In the genomic region with DNA sequence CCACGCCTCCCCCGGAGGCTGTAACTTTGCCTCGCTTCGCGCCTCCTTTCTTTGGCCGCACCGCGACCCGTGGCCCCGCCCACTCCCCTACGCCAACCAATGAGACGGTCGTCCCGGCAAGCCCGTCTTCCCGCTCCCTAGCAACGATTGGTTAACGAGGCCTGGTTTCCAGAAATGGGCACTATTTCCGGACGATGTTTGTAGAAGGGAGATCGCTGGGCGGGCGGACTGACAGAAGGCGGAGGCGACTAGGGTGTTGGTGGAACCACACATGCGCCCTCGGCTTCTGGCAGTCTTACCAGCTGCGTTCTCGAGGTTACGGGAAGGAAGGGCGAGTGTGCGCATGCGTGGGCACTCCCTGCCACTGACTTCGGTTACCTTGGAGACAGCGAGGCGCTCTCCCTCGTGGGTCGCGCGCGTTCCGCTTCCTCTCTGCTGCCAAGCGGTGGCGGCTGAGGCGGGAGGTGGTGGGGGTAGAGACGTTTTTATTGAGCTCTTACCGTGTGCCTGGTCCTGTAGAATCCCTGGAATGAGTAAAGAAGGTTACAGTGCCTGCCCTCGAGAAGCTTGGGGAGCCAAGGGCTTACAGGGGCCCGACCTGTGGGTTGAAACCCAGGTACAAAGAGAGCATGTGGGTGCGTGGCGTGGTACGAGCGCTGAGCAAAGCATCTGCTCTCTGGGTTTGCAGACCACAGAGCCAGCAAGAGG, we compare ENCODE assay signal across 1 cellular context.
A peak's percentile ranks its signal among the peaks of the same experiment; 100 is the strongest.
TF ChIP-seq lines count a peak whose summit lies in the region.

No MANE protein-coding gene starts in this region.

TF ChIP-seq in HepG2, 621 proteins besides CTCF, POLR2A, EP300 and RAD21 (continued from another document and continues in another):
- TF ChIP-seq, protein P1, sequence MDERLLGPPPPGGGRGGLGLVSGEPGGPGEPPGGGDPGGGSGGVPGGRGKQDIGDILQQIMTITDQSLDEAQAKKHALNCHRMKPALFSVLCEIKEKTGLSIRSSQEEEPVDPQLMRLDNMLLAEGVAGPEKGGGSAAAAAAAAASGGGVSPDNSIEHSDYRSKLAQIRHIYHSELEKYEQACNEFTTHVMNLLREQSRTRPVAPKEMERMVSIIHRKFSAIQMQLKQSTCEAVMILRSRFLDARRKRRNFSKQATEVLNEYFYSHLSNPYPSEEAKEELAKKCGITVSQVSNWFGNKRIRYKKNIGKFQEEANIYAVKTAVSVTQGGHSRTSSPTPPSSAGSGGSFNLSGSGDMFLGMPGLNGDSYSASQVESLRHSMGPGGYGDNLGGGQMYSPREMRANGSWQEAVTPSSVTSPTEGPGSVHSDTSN (CRISPR knock-in tag; IDR thresholded peaks at IDR 0.05): peak; percentile 76
- TF ChIP-seq CEBPG (CRISPR knock-in tag; IDR thresholded peaks at IDR 0.05) (peak; percentile 51; the same call in 1 of the 2 replicates), NFE2 (CRISPR knock-in tag; IDR thresholded peaks at IDR 0.05) (no peak), ZNF136 (CRISPR knock-in tag; IDR thresholded peaks at IDR 0.05; ENCODE audit: low read depth) (no peak), ZNF3 (CRISPR knock-in tag; IDR thresholded peaks at IDR 0.05) (no peak), ARID2 (CRISPR knock-in tag; IDR thresholded peaks at IDR 0.05; ENCODE audit: borderline replicate concordance) (no peak), AHR (CRISPR knock-in tag; IDR thresholded peaks at IDR 0.05) (no peak), SIN3B (IDR thresholded peaks at IDR 0.05; ENCODE audit: low read length) (0 out of 2 replicates have a peak, but pooled peaks have one; percentile 10), ZNF784 (CRISPR knock-in tag; IDR thresholded peaks at IDR 0.05; ENCODE audit: borderline replicate concordance) (no peak), FLYWCH1 (CRISPR knock-in tag; IDR thresholded peaks at IDR 0.05) (no peak), SNAPC2 (CRISPR knock-in tag; IDR thresholded peaks at IDR 0.05) (no peak), ZNF737 (CRISPR knock-in tag; IDR thresholded peaks at IDR 0.05; ENCODE audit: borderline replicate concordance) (no peak), KLF6 (CRISPR knock-in tag; IDR thresholded peaks at IDR 0.05) (peak; percentile 21; the same call in 1 of the 2 replicates), SKI (IDR thresholded peaks at IDR 0.05; ENCODE audit: partially characterized antibody) (no peak), NR2F6 (IDR thresholded peaks at IDR 0.05) (no peak), NR2F6 (CRISPR knock-in tag; IDR thresholded peaks at IDR 0.05) (0 out of 2 replicates have a peak, but pooled peaks have one; percentile 8), CEBPB (IDR thresholded peaks at IDR 0.05; ENCODE audit: borderline replicate concordance, low read depth, low read length) (no peak), PRDM10 (CRISPR knock-in tag; IDR thresholded peaks at IDR 0.05; ENCODE audit: low read depth) (peak; percentile 48; the same call in 1 of the 2 replicates), TP53 (CRISPR knock-in tag; conservative IDR thresholded peaks at IDR 0.05) (no peak), ZNF17 (CRISPR knock-in tag; IDR thresholded peaks at IDR 0.05) (no peak), KAT2B (IDR thresholded peaks at IDR 0.05; ENCODE audit: borderline replicate concordance, low read depth, low read length) (no peak), IKZF1 (IDR thresholded peaks at IDR 0.05) (no peak), MNT (IDR thresholded peaks at IDR 0.05) (peak; percentile 89), IKZF4 (CRISPR knock-in tag; IDR thresholded peaks at IDR 0.05; ENCODE audit: borderline replicate concordance, low read depth, not compliant biosample characterization) (no peak), MIER2 (CRISPR knock-in tag; IDR thresholded peaks at IDR 0.05) (no peak), TRIM24 (CRISPR knock-in tag; IDR thresholded peaks at IDR 0.05) (no peak), ZNF549 (CRISPR knock-in tag; IDR thresholded peaks at IDR 0.05) (no peak), TEAD2 (CRISPR knock-in tag; IDR thresholded peaks at IDR 0.05) (no peak), ZNF501 (CRISPR knock-in tag; IDR thresholded peaks at IDR 0.05) (peak; percentile 89), TAF1 (CRISPR knock-in tag; IDR thresholded peaks at IDR 0.05) (no peak; the same call in 1 of the 2 replicates), PRDM15 (CRISPR knock-in tag; IDR thresholded peaks at IDR 0.05) (no peak), ZMYM2 (CRISPR knock-in tag; IDR thresholded peaks at IDR 0.05) (no peak), BCL6 (CRISPR knock-in tag; IDR thresholded peaks at IDR 0.05) (peak; percentile 29; the same call in 1 of the 2 replicates), SNAI1 (CRISPR knock-in tag; IDR thresholded peaks at IDR 0.05; ENCODE audit: borderline replicate concordance) (no peak), NPAS2 (CRISPR knock-in tag; IDR thresholded peaks at IDR 0.05; ENCODE audit: borderline replicate concordance) (no peak), MEF2D (CRISPR knock-in tag; IDR thresholded peaks at IDR 0.05) (peak; percentile 71; the same call in 1 of the 2 replicates), ZNF331 (CRISPR knock-in tag; IDR thresholded peaks at IDR 0.05) (peak; percentile 55)
- TF ChIP-seq, protein P2, sequence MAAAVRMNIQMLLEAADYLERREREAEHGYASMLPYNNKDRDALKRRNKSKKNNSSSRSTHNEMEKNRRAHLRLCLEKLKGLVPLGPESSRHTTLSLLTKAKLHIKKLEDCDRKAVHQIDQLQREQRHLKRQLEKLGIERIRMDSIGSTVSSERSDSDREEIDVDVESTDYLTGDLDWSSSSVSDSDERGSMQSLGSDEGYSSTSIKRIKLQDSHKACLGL (CRISPR knock-in tag; IDR thresholded peaks at IDR 0.05): peak; percentile 99; the same call in 1 of the 2 replicates
- TF ChIP-seq, protein P3, sequence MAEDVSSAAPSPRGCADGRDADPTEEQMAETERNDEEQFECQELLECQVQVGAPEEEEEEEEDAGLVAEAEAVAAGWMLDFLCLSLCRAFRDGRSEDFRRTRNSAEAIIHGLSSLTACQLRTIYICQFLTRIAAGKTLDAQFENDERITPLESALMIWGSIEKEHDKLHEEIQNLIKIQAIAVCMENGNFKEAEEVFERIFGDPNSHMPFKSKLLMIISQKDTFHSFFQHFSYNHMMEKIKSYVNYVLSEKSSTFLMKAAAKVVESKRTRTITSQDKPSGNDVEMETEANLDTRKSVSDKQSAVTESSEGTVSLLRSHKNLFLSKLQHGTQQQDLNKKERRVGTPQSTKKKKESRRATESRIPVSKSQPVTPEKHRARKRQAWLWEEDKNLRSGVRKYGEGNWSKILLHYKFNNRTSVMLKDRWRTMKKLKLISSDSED (CRISPR knock-in tag; IDR thresholded peaks at IDR 0.05): no peak
- TF ChIP-seq, protein P4, sequence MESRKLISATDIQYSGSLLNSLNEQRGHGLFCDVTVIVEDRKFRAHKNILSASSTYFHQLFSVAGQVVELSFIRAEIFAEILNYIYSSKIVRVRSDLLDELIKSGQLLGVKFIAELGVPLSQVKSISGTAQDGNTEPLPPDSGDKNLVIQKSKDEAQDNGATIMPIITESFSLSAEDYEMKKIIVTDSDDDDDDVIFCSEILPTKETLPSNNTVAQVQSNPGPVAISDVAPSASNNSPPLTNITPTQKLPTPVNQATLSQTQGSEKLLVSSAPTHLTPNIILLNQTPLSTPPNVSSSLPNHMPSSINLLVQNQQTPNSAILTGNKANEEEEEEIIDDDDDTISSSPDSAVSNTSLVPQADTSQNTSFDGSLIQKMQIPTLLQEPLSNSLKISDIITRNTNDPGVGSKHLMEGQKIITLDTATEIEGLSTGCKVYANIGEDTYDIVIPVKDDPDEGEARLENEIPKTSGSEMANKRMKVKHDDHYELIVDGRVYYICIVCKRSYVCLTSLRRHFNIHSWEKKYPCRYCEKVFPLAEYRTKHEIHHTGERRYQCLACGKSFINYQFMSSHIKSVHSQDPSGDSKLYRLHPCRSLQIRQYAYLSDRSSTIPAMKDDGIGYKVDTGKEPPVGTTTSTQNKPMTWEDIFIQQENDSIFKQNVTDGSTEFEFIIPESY (CRISPR knock-in tag; IDR thresholded peaks at IDR 0.05): no peak
- TF ChIP-seq, protein P5, sequence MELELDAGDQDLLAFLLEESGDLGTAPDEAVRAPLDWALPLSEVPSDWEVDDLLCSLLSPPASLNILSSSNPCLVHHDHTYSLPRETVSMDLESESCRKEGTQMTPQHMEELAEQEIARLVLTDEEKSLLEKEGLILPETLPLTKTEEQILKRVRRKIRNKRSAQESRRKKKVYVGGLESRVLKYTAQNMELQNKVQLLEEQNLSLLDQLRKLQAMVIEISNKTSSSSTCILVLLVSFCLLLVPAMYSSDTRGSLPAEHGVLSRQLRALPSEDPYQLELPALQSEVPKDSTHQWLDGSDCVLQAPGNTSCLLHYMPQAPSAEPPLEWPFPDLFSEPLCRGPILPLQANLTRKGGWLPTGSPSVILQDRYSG (CRISPR knock-in tag; IDR thresholded peaks at IDR 0.05): 0 out of 2 replicates have a peak, but pooled peaks have one; percentile 11
